Comparison of ENCODE assay signal across 14 cellular contexts in genomic region chr6:11900662-11901598, GRCh38.
DNase-seq lines count a peak whose midpoint lies in the region; ATAC-seq, FAIRE-seq and TF ChIP-seq lines count a peak whose summit lies in the region.
"Had no signal": no experiment of that assay in that cellular context is flagged by ENCODE, and none has a peak within 500 bp of the region (broad histone marks: within the 10 kb centered on the region; RNA-seq: fewer than 3 reads in every experiment).

No MANE protein-coding gene starts in this region.

- H3K9me3 Mint-ChIP-seq in CD4-positive, alpha-beta memory T cell = no peaks in the 10 kb centered on the region
- no peaks in the 10 kb centered on the region for H3K9me3 Mint-ChIP-seq in activated T-helper 17 cell treated with anti-CD3 and anti-CD28 coated beads, Interleukin-2, amount 50 U/mL, for 72 hours

- peak overlapping the region in 1 of 2 donors; percentile 18 for H3K4me3 ChIP-seq in CD4-positive, alpha-beta memory T cell (ENCODE audit: low read length in 2 of 2)
- H3K4me3 ChIP-seq: left ventricle myocardium inferior had no signal

- no peak overlapping the region for H3K27ac ChIP-seq in CD4-positive, alpha-beta memory T cell (ENCODE audit: low read depth, low read length)
- H3K27ac ChIP-seq: C4-2B, left ventricle myocardium inferior had no signal

- DNase-seq in CD4-positive, alpha-beta memory T cell = peak; percentile 2 to 33 (median 7)
- DNase-seq in H54 (ENCODE audit: insufficient read length, low spot score) = no peak
- peak; percentile 29 for DNase-seq in iPS-NIHi7 (ENCODE audit: extremely low spot score)
- no peak for DNase-seq in DMS153 (lab: John Stamatoyannopoulos, UW)
- no peak for DNase-seq in NCI-H526 treated with DMSO at 0.1 percent for 48 hours (lab: John Stamatoyannopoulos, UW)
- DNase-seq: activated CD8-positive, alpha-beta memory T cell treated with anti-CD3 and anti-CD28 coated beads, Interleukin-2, amount 50 U/mL, for 48 hours; left ventricle myocardium inferior; nephron progenitor cell; SHP77 treated with DMSO at 0.1 percent for 48 hours had no signal

- POLR2A ChIA-PET in CD4-positive, alpha-beta memory T cell (lab: Charles Lee; ENCODE audit: partially characterized antibody) = interaction anchor here (0.5 kb wide), 1 partner anchor 116 kb away, joined by 3 read pairs; no protein-coding TSS in a partner anchor

- CTCF ChIA-PET in CD4-positive, alpha-beta memory T cell (lab: Charles Lee; ENCODE audit: partially characterized antibody) = interaction anchor here (1.1 kb wide), 1 partner anchor 201 kb away, joined by 4 read pairs; no protein-coding TSS in a partner anchor

- intact Hi-C loops in CD4-positive, alpha-beta memory T cell (cut with micrococcal nuclease) = loop anchor here (5.0 kb wide), 1 partner anchor 106 kb away; no protein-coding TSS in a partner anchor

- no peaks in the 10 kb centered on the region for H3K4me1 ChIP-seq in CD4-positive, alpha-beta memory T cell (ENCODE audit: insufficient read depth, low read length)
- H3K4me1 ChIP-seq: left ventricle myocardium inferior had no signal

- H3K27me3 ChIP-seq in CD4-positive, alpha-beta memory T cell (ENCODE audit: insufficient read depth, low read length) = no peaks in the 10 kb centered on the region

- no peaks in the 10 kb centered on the region for H3K36me3 Mint-ChIP-seq in CD4-positive, alpha-beta memory T cell
- no peaks in the 10 kb centered on the region for H3K36me3 Mint-ChIP-seq in activated T-helper 17 cell treated with anti-CD3 and anti-CD28 coated beads, Interleukin-2, amount 50 U/mL, for 72 hours (ENCODE audit: low read depth)

- no peaks in the 10 kb centered on the region for H3K36me3 ChIP-seq in CD4-positive, alpha-beta memory T cell (ENCODE audit: insufficient read depth, low read length)
- H3K36me3 ChIP-seq: left ventricle myocardium inferior had no signal

- H3K27me3 Mint-ChIP-seq in CD4-positive, alpha-beta memory T cell = peaks cover 2 to 6% of the 10 kb centered on the region in 2 donors
- H3K27me3 Mint-ChIP-seq in activated T-helper 17 cell treated with anti-CD3 and anti-CD28 coated beads, Interleukin-2, amount 50 U/mL, for 72 hours = peaks cover 8% of the 10 kb centered on the region

- FAIRE-seq in H54 (lab: Jason Lieb, UNC) = peak; percentile 30

- H3K9me3 ChIP-seq in CD4-positive, alpha-beta memory T cell (ENCODE audit: control insufficient read depth in 1 of 2, low read length in 2 of 2) = no peaks in the 10 kb centered on the region
- H3K9me3 ChIP-seq: left ventricle myocardium inferior had no signal

- H3K4me3 Mint-ChIP-seq in CD4-positive, alpha-beta memory T cell = peak overlapping the region in 7 of 8 donors; percentile 19 to 69 (median 51)
- H3K4me3 Mint-ChIP-seq in activated T-helper 17 cell treated with anti-CD3 and anti-CD28 coated beads, Interleukin-2, amount 50 U/mL, for 72 hours = peak overlapping the region; percentile 67
- H3K4me3 Mint-ChIP-seq: nephron progenitor cell had no signal

- peaks cover 7 to 19% (median 10%) of the 10 kb centered on the region in 4 donors for H3K4me1 Mint-ChIP-seq in CD4-positive, alpha-beta memory T cell
- H3K4me1 Mint-ChIP-seq in activated T-helper 17 cell treated with anti-CD3 and anti-CD28 coated beads, Interleukin-2, amount 50 U/mL, for 72 hours = peaks cover 11% of the 10 kb centered on the region
- H3K4me1 Mint-ChIP-seq: nephron progenitor cell had no signal

- no peak for TF ChIP-seq POLR2A in H54 (IDR thresholded peaks at IDR 0.05; ENCODE audit: low read depth, low read length)

- H3K27ac Mint-ChIP-seq in CD4-positive, alpha-beta memory T cell = peak overlapping the region in 1 of 7 donors; percentile 71
- peak overlapping the region; percentile 46 for H3K27ac Mint-ChIP-seq in activated T-helper 17 cell treated with anti-CD3 and anti-CD28 coated beads, Interleukin-2, amount 50 U/mL, for 72 hours
- H3K27ac Mint-ChIP-seq: nephron progenitor cell had no signal

- peak; percentile 40 for ATAC-seq in activated T-helper 17 cell treated with anti-CD3 and anti-CD28 coated beads, Interleukin-2, amount 50 U/mL, for 72 hours (replicated peaks)
- ATAC-seq in GM18498 (IDR thresholded peaks at IDR 0.05; ENCODE audit: unreplicated experiment) = no peak
- ATAC-seq in GM21528 (IDR thresholded peaks at IDR 0.05; ENCODE audit: low FRiP score, unreplicated experiment) = no peak
- ATAC-seq: sciatic nerve had no signal

Comparison
In these comparisons a context has a peak if more than half of its experiments do, and no peak if none do; other contexts are left out.
1. DNase-seq: peak in CD4-positive, alpha-beta memory T cell (5 of 5) and iPS-NIHi7 (single experiment); none in H54 (single experiment), DMS153 (single experiment) and NCI-H526 treated with DMSO at 0.1 percent for 48 hours (single experiment).